23 cellular contexts compared by ENCODE assay signal in genomic region chrX:86263526-86263925, GRCh38.
DNase-seq lines count a peak whose midpoint lies in the region; TF ChIP-seq lines count a peak whose summit lies in the region.
"Had no signal": no experiment of that assay in that cellular context is flagged by ENCODE, and none has a peak within 500 bp of the region (broad histone marks: within the 10 kb centered on the region; RNA-seq: fewer than 3 reads in every experiment).

No MANE protein-coding gene starts in this region.

- intact Hi-C loops in vagina (cut with DNase I) = no loop called here

- H4K8ac ChIP-seq in neuronal stem cell (ENCODE audit: low read depth, low read length) = no peak overlapping the region

- no peak for TF ChIP-seq CTCF in vagina (IDR thresholded peaks at IDR 0.05)

- H2BK120ac ChIP-seq in neuronal stem cell (ENCODE audit: low read depth, low read length) = no peak overlapping the region

- H4K91ac ChIP-seq in neuronal stem cell (ENCODE audit: low read depth, low read length, poor library complexity) = no peak overlapping the region

- H3K27ac ChIP-seq in HUES48 (ENCODE audit: low read depth, low read length) = peak overlapping the region; percentile 73
- no peak overlapping the region for H3K27ac ChIP-seq in neuronal stem cell (replicated peaks; ENCODE audit: low read length)
- no peak overlapping the region for H3K27ac ChIP-seq in vagina
- H3K27ac ChIP-seq: A549 had no signal

- H3K14ac ChIP-seq in neuronal stem cell (ENCODE audit: low read length) = no peak overlapping the region

- H3K27me3 ChIP-seq in HUES48 (ENCODE audit: control insufficient read depth, insufficient read depth, low read length) = no peaks in the 10 kb centered on the region
- no peaks in the 10 kb centered on the region for H3K27me3 ChIP-seq in NT2/D1 (ENCODE audit: insufficient read depth, insufficient read length)
- H3K27me3 ChIP-seq in neuronal stem cell (ENCODE audit: control insufficient read depth in 3 of 3, insufficient read depth in 3 of 3, low read depth in 1 of 3, low read length in 3 of 3) = no peaks in the 10 kb centered on the region
- H3K27me3 ChIP-seq in vagina = no peaks in the 10 kb centered on the region

- DNase-seq in NT2/D1 (ENCODE audit: low read depth, low spot score) (peak; percentile 62), iPS DF 4.7 (ENCODE audit: extremely low read depth, low spot score) (peak; percentile 9), neuronal stem cell (ENCODE audit: low spot score) (peak; percentile 2), NCI-H1694 (lab: John Stamatoyannopoulos, UW) (no peak), NCI-H82 treated with DMSO at 0.1 percent for 48 hours (lab: John Stamatoyannopoulos, UW; ENCODE audit: unreplicated experiment) (no peak), vagina (ENCODE audit: extremely low spot score in 2 of 2) (no peak)
- DNase-seq: AML-193; C1 segment of cervical spinal cord; CD4-positive, alpha-beta memory T cell; COR-L47; DMS79; EL; GF-D8; Karpas-422; NCI-H1092; NCI-H1417 treated with DMSO at 0.1 percent for 48 hours; NCI-H2107; NCI-H524 treated with DMSO at 0.1 percent for 48 hours; NCI-H82; SHP77 treated with DMSO at 0.1 percent for 48 hours; T-helper 1 cell had no signal

- no peak overlapping the region for H3K9ac ChIP-seq in HUES48 (ENCODE audit: low read depth, low read length)
- no peak overlapping the region for H3K9ac ChIP-seq in NT2/D1 (ENCODE audit: insufficient read length, low read depth)
- H3K9ac ChIP-seq in neuronal stem cell (ENCODE audit: low read depth, low read length, poor library complexity) = no peak overlapping the region

- no peak overlapping the region for H2AFZ ChIP-seq in neuronal stem cell (ENCODE audit: low read length)

- no peaks in the 10 kb centered on the region for H3K36me3 ChIP-seq in HUES48 (ENCODE audit: control insufficient read depth, insufficient read depth, low read length)
- no peaks in the 10 kb centered on the region for H3K36me3 ChIP-seq in NT2/D1 (ENCODE audit: insufficient read depth, insufficient read length, low read length)
- H3K36me3 ChIP-seq in neuronal stem cell (replicated peaks in 1 of 2; ENCODE audit: control insufficient read depth in 2 of 2, insufficient read depth in 2 of 2, low read length in 2 of 2) = no peaks in the 10 kb centered on the region
- no peaks in the 10 kb centered on the region for H3K36me3 ChIP-seq in vagina

- no peaks in the 10 kb centered on the region for H3K79me1 ChIP-seq in neuronal stem cell (ENCODE audit: low read depth, low read length)

- no peak overlapping the region for H2BK12ac ChIP-seq in neuronal stem cell (ENCODE audit: low read length)

- no peak for TF ChIP-seq POLR2A in vagina (IDR thresholded peaks at IDR 0.05)

- no peak overlapping the region for H2BK15ac ChIP-seq in neuronal stem cell (ENCODE audit: low read length)

- H3K4ac ChIP-seq in neuronal stem cell (ENCODE audit: low read length) = no peak overlapping the region

- no peak overlapping the region for H2AK5ac ChIP-seq in neuronal stem cell (ENCODE audit: low read depth, low read length)

- H3K4me1 ChIP-seq in HUES48 (ENCODE audit: control insufficient read depth, insufficient read depth, low read length) (peaks cover 24% of the 10 kb centered on the region), NT2/D1 (ENCODE audit: insufficient read depth, insufficient read length) (no peaks in the 10 kb centered on the region), neuronal stem cell (ENCODE audit: control insufficient read depth in 2 of 2, insufficient read depth in 1 of 2, low read depth in 1 of 2, low read length in 2 of 2) (no peaks in the 10 kb centered on the region), vagina (no peaks in the 10 kb centered on the region)
- H3K4me1 ChIP-seq: A549 had no signal

- no peak overlapping the region for H3K4me3 ChIP-seq in HUES48 (ENCODE audit: low read depth, low read length)
- no peak overlapping the region for H3K4me3 ChIP-seq in NT2/D1 (ENCODE audit: insufficient read length, low read depth)
- H3K4me3 ChIP-seq in neuronal stem cell (ENCODE audit: low read length in 2 of 2) = no peak overlapping the region
- no peak overlapping the region for H3K4me3 ChIP-seq in vagina
- H3K4me3 ChIP-seq: A549 had no signal

- H3K9me3 ChIP-seq in HUES48 (ENCODE audit: control insufficient read depth, insufficient read depth, low read length) = no peaks in the 10 kb centered on the region
- no peaks in the 10 kb centered on the region for H3K9me3 ChIP-seq in NT2/D1 (ENCODE audit: insufficient read depth, low read length)
- no peaks in the 10 kb centered on the region for H3K9me3 ChIP-seq in neuronal stem cell (replicated peaks in 1 of 2; ENCODE audit: control insufficient read depth in 2 of 2, insufficient read depth in 1 of 2, low read depth in 1 of 2, low read length in 2 of 2)
- H3K9me3 ChIP-seq in vagina = no peaks in the 10 kb centered on the region
- H3K9me3 ChIP-seq: A549 had no signal

- H3K23ac ChIP-seq in neuronal stem cell (ENCODE audit: low read depth, low read length, poor library complexity) = no peak overlapping the region

- H2BK5ac ChIP-seq in neuronal stem cell (ENCODE audit: low read length) = no peak overlapping the region

- H3K18ac ChIP-seq in neuronal stem cell (ENCODE audit: low read length) = no peak overlapping the region

- H3K4me2 ChIP-seq in neuronal stem cell (ENCODE audit: insufficient read depth, low read length, poor library complexity, severe bottlenecking) = no peak overlapping the region
- H3K4me2 ChIP-seq: A549 had no signal

Comparison
In these comparisons a context has a peak if more than half of its experiments do, and no peak if none do; other contexts are left out.
1. DNase-seq: peak in NT2/D1 (single experiment), iPS DF 4.7 (single experiment) and neuronal stem cell (single experiment); none in NCI-H1694 (single experiment), NCI-H82 treated with DMSO at 0.1 percent for 48 hours (single experiment) and vagina (0 of 2).